In genomic region chr3:39415983-39416382, GRCh38 we compare ENCODE assay signal across 19 cellular contexts. TPM values are rescaled to one million over a fixed set of nuclear protein-coding genes. Genes with fewer than 3 reads are reported as not detected.
DNase-seq lines count a peak whose midpoint lies in the region; ATAC-seq, FAIRE-seq and TF ChIP-seq lines count a peak whose summit lies in the region.
"Had no signal": no experiment of that assay in that cellular context is flagged by ENCODE, and none has a peak within 500 bp of the region (broad histone marks: within the 10 kb centered on the region; RNA-seq: fewer than 3 reads in every experiment).

No MANE protein-coding gene starts in this region.

- peak overlapping the region in 1 of 2 donors; percentile 34 for H3K27ac Mint-ChIP-seq in natural killer cell treated with Interleukin-12 subunit alpha and Interleukin-12 subunit beta and Interleukin-15 and Interleukin-18, amount 100 ng/mL, for 72 hours
- H3K27ac Mint-ChIP-seq in natural killer cell (no peak overlapping the region), T-helper 17 cell (peak overlapping the region; percentile 84)

- no peak overlapping the region for H3K9ac ChIP-seq in HepG2 (ENCODE audit: insufficient read depth, low read depth, low read length)

- TF ChIP-seq EP300 in HepG2 (IDR thresholded peaks at IDR 0.05; ENCODE audit: low read depth in 2 of 2, low read length in 2 of 2) (no peak), HepG2 (CRISPR knock-in tag; IDR thresholded peaks at IDR 0.05; ENCODE audit: borderline replicate concordance) (no peak)

- peak; percentile 52 to 66 for ATAC-seq in natural killer cell treated with Interleukin-12 subunit alpha and Interleukin-12 subunit beta and Interleukin-15 and Interleukin-18, amount 100 ng/mL, for 72 hours
- ATAC-seq in natural killer cell (no peak), T-helper 17 cell (peak; percentile 7), HepG2 (peak; percentile 61), HG03139 (IDR thresholded peaks at IDR 0.05; ENCODE audit: unreplicated experiment) (no peak), GM18907 (IDR thresholded peaks at IDR 0.05; ENCODE audit: unreplicated experiment) (no peak)
- ATAC-seq: mucosa of descending colon had no signal

- peak; percentile 41 to 48; a peak in 3 of 4 replicates for TF ChIP-seq POLR2A in HepG2 (IDR thresholded peaks at IDR 0.05; ENCODE audit: insufficient read depth in 1 of 2, low read depth in 2 of 2, low read length in 2 of 2)

- POLR2A ChIA-PET in HepG2 (lab: Yijun Ruan, JAX) = interaction anchor here (2.7 kb wide), 1 partner anchor 10 kb away, joined by 15 read pairs; the partner anchor contains the start of gene RPSA
- POLR2A ChIA-PET in HEK293T (lab: Yijun Ruan, JAX) = interaction anchor here (3.9 kb wide), 1 partner anchor 9 kb away, joined by 19 read pairs; the partner anchor contains the start of gene RPSA

- no peak overlapping the region for H3K4me3 Mint-ChIP-seq in natural killer cell treated with Interleukin-12 subunit alpha and Interleukin-12 subunit beta and Interleukin-15 and Interleukin-18, amount 100 ng/mL, for 72 hours
- no peak overlapping the region for H3K4me3 Mint-ChIP-seq in natural killer cell
- no peak overlapping the region for H3K4me3 Mint-ChIP-seq in T-helper 17 cell

- no peak for FAIRE-seq in HepG2 (lab: Jason Lieb, UNC)
- FAIRE-seq: G401.6, keratinocyte had no signal

- no TSS peak for BruUV-seq in HepG2 (replicated peaks; lab: Mats Ljungman, UMichigan)

- H3K9me3 ChIP-seq in T-helper 17 cell (ENCODE audit: control insufficient read depth, low read length, poor library complexity, severe bottlenecking) (no peaks in the 10 kb centered on the region), HepG2 (ENCODE audit: low read length) (no peaks in the 10 kb centered on the region)
- H3K9me3 ChIP-seq: BE2C, mucosa of descending colon, stomach had no signal

- 0 out of 2 replicates have a peak, but pooled peaks cover 2% of the 10 kb centered on the region for H3K4me1 ChIP-seq in HepG2 (ENCODE audit: insufficient read depth, low read length)

- TF ChIP-seq CTCF in natural killer cell (IDR thresholded peaks at IDR 0.05) (no peak), HepG2 (CRISPR knock-in tag; IDR thresholded peaks at IDR 0.05) (no peak)

- CTCF ChIA-PET in HepG2 (lab: Yijun Ruan, JAX; ENCODE audit: low intra/inter-chr PET ratio, low total read pairs) (no interaction called here), HEK293T (lab: Yijun Ruan, JAX) (interaction anchor here (1.4 to 1.5 kb wide), 2 partner anchors 83 kb away, joined by 6 read pairs; no protein-coding TSS in a partner anchor)

- no peaks in the 10 kb centered on the region for H3K79me2 ChIP-seq in HepG2 (ENCODE audit: insufficient read depth, low read length)

- peaks cover 0 to 30% of the 10 kb centered on the region in 2 experiments; a peak in 4 of 5 replicates for H3K36me3 ChIP-seq in HepG2 (replicated peaks in 1 of 2; ENCODE audit: control insufficient read depth in 1 of 2, insufficient read depth in 2 of 2, low read length in 2 of 2)

- H3K4me1 Mint-ChIP-seq in natural killer cell treated with Interleukin-12 subunit alpha and Interleukin-12 subunit beta and Interleukin-15 and Interleukin-18, amount 100 ng/mL, for 72 hours (ENCODE audit: low read depth in 2 of 2) = peaks cover 14 to 20% of the 10 kb centered on the region in 2 donors
- peaks cover 7 to 12% of the 10 kb centered on the region in 2 donors for H3K4me1 Mint-ChIP-seq in natural killer cell
- peaks cover 22% of the 10 kb centered on the region for H3K4me1 Mint-ChIP-seq in T-helper 17 cell

- H3K27me3 Mint-ChIP-seq in natural killer cell treated with Interleukin-12 subunit alpha and Interleukin-12 subunit beta and Interleukin-15 and Interleukin-18, amount 100 ng/mL, for 72 hours = peaks cover 0 to 4% of the 10 kb centered on the region in 2 donors
- peaks cover 1 to 7% of the 10 kb centered on the region in 2 donors for H3K27me3 Mint-ChIP-seq in natural killer cell (ENCODE audit: low read depth in 2 of 2)
- H3K27me3 Mint-ChIP-seq in T-helper 17 cell = no peaks in the 10 kb centered on the region

- no peak overlapping the region for H3K27ac ChIP-seq in HepG2 (ENCODE audit: extremely low read length, insufficient read depth, low read length)
- H3K27ac ChIP-seq: cardiac muscle cell, stomach had no signal

- peaks cover 8% of the 10 kb centered on the region; the same call in 1 of the 2 replicates for H4K20me1 ChIP-seq in HepG2 (ENCODE audit: insufficient read depth, low read length)

- DNase-seq in natural killer cell treated with Interleukin-12 subunit alpha and Interleukin-12 subunit beta and Interleukin-15 and Interleukin-18, amount 100 ng/mL, for 72 hours (ENCODE audit: low spot score) = no peak
- DNase-seq in natural killer cell = no peak
- DNase-seq in T-helper 17 cell = no peak
- DNase-seq in HepG2 (ENCODE audit: low spot score) = no peak
- no peak for DNase-seq in SKM-1 (lab: John Stamatoyannopoulos, UW; ENCODE audit: unreplicated experiment)
- DNase-seq in HEK293T (ENCODE audit: extremely low spot score) = no peak
- DNase-seq: activated CD4-positive, CD25-positive, alpha-beta regulatory T cell; activated effector memory CD4-positive, alpha-beta T cell treated with Interleukin-2 at 50 U/mL for 16 hours; BE2C; mucosa of descending colon; NCI-H524; SHP77 treated with DMSO at 0.1 percent for 48 hours; stimulated activated CD4-positive, alpha-beta T cell treated with anti-CD3 and anti-CD28 coated beads, Interleukin-4, amount 100 ng/mL, for 24 hours; stomach had no signal

- TF ChIP-seq RAD21 in HepG2 (CRISPR knock-in tag; IDR thresholded peaks at IDR 0.05) = no peak

- no peak overlapping the region for H2AFZ ChIP-seq in HepG2 (ENCODE audit: low read length)

- no peak overlapping the region for H3K4me2 ChIP-seq in HepG2 (ENCODE audit: low read depth, low read length)

- WGBS in HepG2 (ENCODE audit: low lambda C conversion rate) = 80% methylated on average over 1 of the region's 1 CpG

- peaks cover 21% of the 10 kb centered on the region for H3K36me3 Mint-ChIP-seq in natural killer cell treated with Interleukin-12 subunit alpha and Interleukin-12 subunit beta and Interleukin-15 and Interleukin-18, amount 100 ng/mL, for 72 hours
- peaks cover 7% of the 10 kb centered on the region for H3K36me3 Mint-ChIP-seq in natural killer cell
- H3K36me3 Mint-ChIP-seq in T-helper 17 cell (ENCODE audit: low read depth) = peaks cover 10% of the 10 kb centered on the region

- H3K4me3 ChIP-seq in HepG2 (replicated peaks in 1 of 3; ENCODE audit: insufficient read depth in 1 of 3, low read depth in 2 of 3, low read length in 3 of 3) = no peak overlapping the region
- H3K4me3 ChIP-seq: cardiac muscle cell, mucosa of descending colon, stomach had no signal

- H3K27me3 ChIP-seq in HepG2 (ENCODE audit: control insufficient read depth in 1 of 2, insufficient read depth in 2 of 2, low read length in 2 of 2) = no peaks in the 10 kb centered on the region
- H3K27me3 ChIP-seq: BE2C, cardiac muscle cell, stomach had no signal

- intact Hi-C loops in natural killer cell (cut with micrococcal nuclease) (no loop called here), HepG2 (cut with micrococcal nuclease; ENCODE audit: unreplicated experiment) (loop anchor here (2.0 kb wide), 1 partner anchor 27 kb away; no protein-coding TSS in a partner anchor)

- H3K9me3 Mint-ChIP-seq in natural killer cell treated with Interleukin-12 subunit alpha and Interleukin-12 subunit beta and Interleukin-15 and Interleukin-18, amount 100 ng/mL, for 72 hours = no peaks in the 10 kb centered on the region
- no peaks in the 10 kb centered on the region for H3K9me3 Mint-ChIP-seq in natural killer cell

- in situ Hi-C loops in HepG2 (cut with HindIII; ENCODE audit: extremely low pct_ligation_motif_present, low pct_unique_long_range_greater_than_20kb) = no loop called here

RNA-seq across cellular contexts. Expression of gene RPSA, which starts 9.5 kb away (rescaled TPM):
- 1,000 to 10,000 TPM; 1,441 to 1,468 TPM for total RNA-seq in natural killer cell treated with Interleukin-12 subunit alpha and Interleukin-12 subunit beta and Interleukin-15 and Interleukin-18, amount 100 ng/mL, for 72 hours
- total RNA-seq in natural killer cell (100 to 1,000 TPM; 737 to 921 (median 821) TPM), T-helper 17 cell (1,000 to 10,000 TPM; 1,939 to 2,030 TPM), HepG2 (2016; rRNA removed; fragmentation: Illumina TruSeq; extraction: Trizol) (1,683 and 1,960 TPM in 2 replicates)
- total RNA-seq in HepG2 (2016; cell fraction: cytosol; rRNA removed; fragmentation: Illumina TruSeq; extraction: Trizol; ENCODE audit: low read depth) = 4,234 and 4,880 TPM in 2 replicates
- 1,681 and 2,033 TPM in 2 replicates for total RNA-seq in HepG2 (2016; cell fraction: insoluble cytoplasmic fraction; rRNA removed; fragmentation: Illumina TruSeq; extraction: Trizol)
- total RNA-seq in HepG2 (2016; cell fraction: membrane; rRNA removed; fragmentation: Illumina TruSeq; extraction: Trizol) = 4,469 and 4,736 TPM in 2 replicates
- total RNA-seq in HepG2 (2016; cell fraction: nucleus; rRNA removed; fragmentation: Illumina TruSeq; extraction: Trizol) = 671 and 721 TPM in 2 replicates
- 2,662 and 3,226 TPM in 2 replicates for polyA plus RNA-seq in HepG2 (2011; rRNA removed)
- polyA plus RNA-seq in HepG2 (2011; cell fraction: cytosol; rRNA removed) = 2,617 and 3,480 TPM in 2 replicates
- 707 and 717 TPM in 2 replicates for polyA plus RNA-seq in HepG2 (2011; cell fraction: nucleus; rRNA removed)
- polyA plus RNA-seq in HepG2 (2012) = 1,399 and 1,552 TPM in 2 replicates
- 5,088 and 5,753 TPM in 2 replicates for polyA plus RNA-seq in HepG2 (2016; cell fraction: cytosol; fragmentation: Illumina TruSeq; extraction: Trizol; ENCODE audit: low read depth)
- 1,997 and 2,058 TPM in 2 replicates for polyA plus RNA-seq in HepG2 (2016; cell fraction: insoluble cytoplasmic fraction; fragmentation: Illumina TruSeq; extraction: Trizol; ENCODE audit: low read depth)
- polyA plus RNA-seq in HepG2 (2016; cell fraction: membrane; fragmentation: Illumina TruSeq; extraction: Trizol; ENCODE audit: low read depth) = 4,231 and 4,512 TPM in 2 replicates
- polyA plus RNA-seq in HepG2 (2016; cell fraction: nucleus; fragmentation: Illumina TruSeq; extraction: Trizol; ENCODE audit: insufficient read depth, low read depth) = 1,039 and 1,069 TPM in 2 replicates
- polyA minus RNA-seq in HepG2 (2011; rRNA and poly(A)+ RNA removed; ENCODE audit: low replicate concordance) = 1,437 and 2,324 TPM in 2 replicates
- polyA minus RNA-seq in HepG2 (2011; cell fraction: cytosol; rRNA and poly(A)+ RNA removed) = 460 and 463 TPM in 2 replicates
- 336 and 408 TPM in 2 replicates for polyA minus RNA-seq in HepG2 (2011; cell fraction: nucleus; rRNA and poly(A)+ RNA removed)

RNA-seq across cellular contexts. Expression of gene SLC25A38, which starts 32.8 kb away (rescaled TPM):
- total RNA-seq in natural killer cell treated with Interleukin-12 subunit alpha and Interleukin-12 subunit beta and Interleukin-15 and Interleukin-18, amount 100 ng/mL, for 72 hours = 10 to 100 TPM; 42.1 to 44.5 TPM
- total RNA-seq in natural killer cell = 10 to 100 TPM; 40.0 to 44.7 (median 41.7) TPM
- 10 to 100 TPM; 39.9 to 55.4 TPM for total RNA-seq in T-helper 17 cell
- 32.5 and 33.7 TPM in 2 replicates for total RNA-seq in HepG2 (2016; rRNA removed; fragmentation: Illumina TruSeq; extraction: Trizol)
- total RNA-seq in HepG2 (2016; cell fraction: cytosol; rRNA removed; fragmentation: Illumina TruSeq; extraction: Trizol; ENCODE audit: low read depth) = 13.6 and 14.0 TPM in 2 replicates
- 30.5 and 33.1 TPM in 2 replicates for total RNA-seq in HepG2 (2016; cell fraction: insoluble cytoplasmic fraction; rRNA removed; fragmentation: Illumina TruSeq; extraction: Trizol)
- total RNA-seq in HepG2 (2016; cell fraction: membrane; rRNA removed; fragmentation: Illumina TruSeq; extraction: Trizol) = 28.9 and 29.7 TPM in 2 replicates
- total RNA-seq in HepG2 (2016; cell fraction: nucleus; rRNA removed; fragmentation: Illumina TruSeq; extraction: Trizol) = 21.9 and 22.5 TPM in 2 replicates
- 32.3 and 35.4 TPM in 2 replicates for polyA plus RNA-seq in HepG2 (2011; rRNA removed)
- 27.5 and 32.3 TPM in 2 replicates for polyA plus RNA-seq in HepG2 (2011; cell fraction: cytosol; rRNA removed)
- polyA plus RNA-seq in HepG2 (2011; cell fraction: nucleus; rRNA removed) = 22.7 and 25.3 TPM in 2 replicates
- 22.2 and 25.3 TPM in 2 replicates for polyA plus RNA-seq in HepG2 (2012)
- polyA plus RNA-seq in HepG2 (2016; cell fraction: cytosol; fragmentation: Illumina TruSeq; extraction: Trizol; ENCODE audit: low read depth) = 10.3 and 12.0 TPM in 2 replicates
- polyA plus RNA-seq in HepG2 (2016; cell fraction: insoluble cytoplasmic fraction; fragmentation: Illumina TruSeq; extraction: Trizol; ENCODE audit: low read depth) = 32.2 and 34.1 TPM in 2 replicates
- polyA plus RNA-seq in HepG2 (2016; cell fraction: membrane; fragmentation: Illumina TruSeq; extraction: Trizol; ENCODE audit: low read depth) = 21.0 and 23.3 TPM in 2 replicates
- 38.0 and 39.9 TPM in 2 replicates for polyA plus RNA-seq in HepG2 (2016; cell fraction: nucleus; fragmentation: Illumina TruSeq; extraction: Trizol; ENCODE audit: insufficient read depth, low read depth)
- 44.2 and 49.5 TPM in 2 replicates for polyA minus RNA-seq in HepG2 (2011; rRNA and poly(A)+ RNA removed; ENCODE audit: low replicate concordance)
- 16.9 and 17.9 TPM in 2 replicates for polyA minus RNA-seq in HepG2 (2011; cell fraction: cytosol; rRNA and poly(A)+ RNA removed)
- 15.6 and 18.8 TPM in 2 replicates for polyA minus RNA-seq in HepG2 (2011; cell fraction: nucleus; rRNA and poly(A)+ RNA removed)

RNA-seq across cellular contexts. Expression of gene MOBP, which starts 51.5 kb away (rescaled TPM):
- not detected for total RNA-seq in natural killer cell treated with Interleukin-12 subunit alpha and Interleukin-12 subunit beta and Interleukin-15 and Interleukin-18, amount 100 ng/mL, for 72 hours
- total RNA-seq in natural killer cell (not detected), T-helper 17 cell (not detected), HepG2 (2016; rRNA removed; fragmentation: Illumina TruSeq; extraction: Trizol) (not detected in 2 replicates)
- total RNA-seq in HepG2 (2016; cell fraction: cytosol; rRNA removed; fragmentation: Illumina TruSeq; extraction: Trizol; ENCODE audit: low read depth) = not detected in 2 replicates
- total RNA-seq in HepG2 (2016; cell fraction: insoluble cytoplasmic fraction; rRNA removed; fragmentation: Illumina TruSeq; extraction: Trizol) = not detected in 2 replicates
- not detected in 2 replicates for total RNA-seq in HepG2 (2016; cell fraction: membrane; rRNA removed; fragmentation: Illumina TruSeq; extraction: Trizol)
- not detected in 2 replicates for total RNA-seq in HepG2 (2016; cell fraction: nucleus; rRNA removed; fragmentation: Illumina TruSeq; extraction: Trizol)
- not detected in 2 replicates for polyA plus RNA-seq in HepG2 (2011; rRNA removed)
- 0.01 TPM in 1 of 2 replicates, not detected in the other for polyA plus RNA-seq in HepG2 (2011; cell fraction: cytosol; rRNA removed)
- not detected in 2 replicates for polyA plus RNA-seq in HepG2 (2011; cell fraction: nucleus; rRNA removed)
- not detected in 2 replicates for polyA plus RNA-seq in HepG2 (2012)
- not detected in 2 replicates for polyA plus RNA-seq in HepG2 (2016; cell fraction: cytosol; fragmentation: Illumina TruSeq; extraction: Trizol; ENCODE audit: low read depth)
- polyA plus RNA-seq in HepG2 (2016; cell fraction: insoluble cytoplasmic fraction; fragmentation: Illumina TruSeq; extraction: Trizol; ENCODE audit: low read depth) = not detected in 2 replicates
- polyA plus RNA-seq in HepG2 (2016; cell fraction: membrane; fragmentation: Illumina TruSeq; extraction: Trizol; ENCODE audit: low read depth) = not detected in 2 replicates
- not detected in 2 replicates for polyA plus RNA-seq in HepG2 (2016; cell fraction: nucleus; fragmentation: Illumina TruSeq; extraction: Trizol; ENCODE audit: insufficient read depth, low read depth)
- not detected in 2 replicates for polyA minus RNA-seq in HepG2 (2011; rRNA and poly(A)+ RNA removed; ENCODE audit: low replicate concordance)
- not detected in 2 replicates for polyA minus RNA-seq in HepG2 (2011; cell fraction: cytosol; rRNA and poly(A)+ RNA removed)
- polyA minus RNA-seq in HepG2 (2011; cell fraction: nucleus; rRNA and poly(A)+ RNA removed) = not detected in 2 replicates
- total RNA-seq: cardiac muscle cell had no signal
- polyA plus RNA-seq: cardiac muscle cell, keratinocyte had no signal

Comparison
In these comparisons a context has a peak if more than half of its experiments do, and no peak if none do; other contexts are left out.
1. ATAC-seq: peak in natural killer cell treated with Interleukin-12 subunit alpha and Interleukin-12 subunit beta and Interleukin-15 and Interleukin-18, amount 100 ng/mL, for 72 hours (2 of 2), T-helper 17 cell (single experiment) and HepG2 (single experiment); none in natural killer cell (0 of 3), HG03139 (single experiment) and GM18907 (single experiment).